16 cellular contexts compared by ENCODE assay signal in the genomic region with DNA sequence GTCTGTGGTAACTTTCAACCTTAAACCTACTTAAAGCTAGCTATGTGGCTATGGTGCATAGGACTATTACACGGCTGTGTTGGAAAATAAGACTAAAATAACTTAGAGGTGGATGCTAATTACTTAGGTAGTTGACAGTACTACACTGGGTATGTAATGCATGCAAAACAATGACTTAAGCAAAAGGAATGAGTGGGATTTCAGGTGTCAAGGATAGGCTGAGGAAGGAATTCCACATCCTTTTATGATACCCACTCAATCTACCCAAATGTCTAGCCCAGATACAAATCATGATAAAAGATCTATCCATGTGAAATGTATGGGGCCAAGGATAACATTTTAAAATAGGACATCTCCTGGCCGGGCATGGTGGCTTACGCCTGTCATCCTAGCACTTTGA. TPM values are rescaled to one million over a fixed set of nuclear protein-coding genes. Genes with fewer than 3 reads are reported as not detected.
DNase-seq lines count a peak whose midpoint lies in the region; ATAC-seq and TF ChIP-seq lines count a peak whose summit lies in the region.
"Had no signal": no experiment of that assay in that cellular context is flagged by ENCODE, and none has a peak within 500 bp of the region (broad histone marks: within the 10 kb centered on the region; RNA-seq: fewer than 3 reads in every experiment).

No MANE protein-coding gene starts in this region.

- peak; percentile 14 for DNase-seq in NCI-H226
- DNase-seq in mesendoderm: peak; percentile 65
- no peak for DNase-seq in upper lobe of right lung
- DNase-seq in stimulated activated CD8-positive, alpha-beta memory T cell treated with anti-CD3 and anti-CD28 coated beads, Interleukin-4, amount 100 ng/mL, for 48 hours: no peak
- DNase-seq in NCI-H187 (lab: John Stamatoyannopoulos, UW): no peak
- no peak for DNase-seq in hepatic stellate cell (ENCODE audit: low spot score)
- DNase-seq: Caco-2; CD4-positive, CD25-positive, alpha-beta regulatory T cell; CD8-positive, alpha-beta T cell; DMS153; DND-41; GOT3; HFFc6 had no signal

- ATAC-seq in upper lobe of right lung: peak; percentile 23
- ATAC-seq: CD8-positive, alpha-beta T cell had no signal

- intact Hi-C loops in upper lobe of right lung (cut with DNase I): loop anchor here (10.0 kb wide), 1 partner anchor 319 kb away; no protein-coding TSS in a partner anchor

- H3K9ac ChIP-seq in mesendoderm (ENCODE audit: low read length): no peak overlapping the region
- H3K9ac ChIP-seq: BLaER1 had no signal

- H3K79me1 ChIP-seq in mesendoderm (ENCODE audit: low read length): no peaks in the 10 kb centered on the region

- H3K4me3 ChIP-seq in mesendoderm (ENCODE audit: low read length): no peak overlapping the region
- H3K4me3 ChIP-seq in upper lobe of right lung: no peak overlapping the region
- H3K4me3 ChIP-seq: BLaER1, HAP-1 had no signal

- H3K18ac ChIP-seq in mesendoderm (ENCODE audit: low read length): no peak overlapping the region

- H2AK5ac ChIP-seq in mesendoderm (ENCODE audit: low read length): no peak overlapping the region

- no peak overlapping the region for H4K8ac ChIP-seq in mesendoderm (ENCODE audit: low read depth, low read length)

- H3K9me3 ChIP-seq in upper lobe of right lung: no peaks in the 10 kb centered on the region
- H3K9me3 ChIP-seq: BLaER1, Caco-2, HAP-1 had no signal

- H3K27me3 ChIP-seq in mesendoderm (ENCODE audit: insufficient read depth, low read length, poor library complexity) (no peaks in the 10 kb centered on the region), upper lobe of right lung (no peaks in the 10 kb centered on the region)
- H3K27me3 ChIP-seq: BLaER1 had no signal

- no peak overlapping the region for H3K23ac ChIP-seq in mesendoderm (ENCODE audit: low read length)

- H3K4me1 ChIP-seq in mesendoderm (ENCODE audit: control insufficient read depth, low read depth, low read length) (no peaks in the 10 kb centered on the region), upper lobe of right lung (no peaks in the 10 kb centered on the region)
- H3K4me1 ChIP-seq: HAP-1 had no signal

- H3K4ac ChIP-seq in mesendoderm (ENCODE audit: low read depth, low read length): no peak overlapping the region

- no peak overlapping the region for H3K4me2 ChIP-seq in mesendoderm (ENCODE audit: low read length)
- H3K4me2 ChIP-seq: BLaER1 had no signal

- no peak overlapping the region for H3K27ac ChIP-seq in mesendoderm (ENCODE audit: low read depth, low read length)
- no peak overlapping the region for H3K27ac ChIP-seq in upper lobe of right lung
- H3K27ac ChIP-seq: BLaER1, C4-2B had no signal

- H4K5ac ChIP-seq in mesendoderm (ENCODE audit: low read length): no peak overlapping the region

- H3K56ac ChIP-seq in mesendoderm (ENCODE audit: low read length): no peak overlapping the region

- H3K79me2 ChIP-seq in mesendoderm (ENCODE audit: control insufficient read depth, insufficient read depth, low read length): no peaks in the 10 kb centered on the region

- H2BK15ac ChIP-seq in mesendoderm (replicated peaks; ENCODE audit: low read depth): no peak overlapping the region

- WGBS in mesendoderm (ENCODE audit: extremely low coverage, insufficient coverage, low lambda C conversion rate): no CpG with 5 or more reads among the region's 3 CpGs

- no peak overlapping the region for H2BK120ac ChIP-seq in mesendoderm (ENCODE audit: low read depth, low read length)

- TF ChIP-seq CTCF in upper lobe of right lung (IDR thresholded peaks at IDR 0.05): no peak

- H3K36me3 ChIP-seq in mesendoderm (ENCODE audit: control insufficient read depth, insufficient read depth, low read length) (no peaks in the 10 kb centered on the region), upper lobe of right lung (no peaks in the 10 kb centered on the region)
- H3K36me3 ChIP-seq: BLaER1, HAP-1 had no signal

- no peak overlapping the region for H2BK5ac ChIP-seq in mesendoderm (ENCODE audit: low read length)

RNA-seq across cellular contexts. Expression of gene CDNF, which starts 13.9 kb away (rescaled TPM):
- polyA plus RNA-seq in mesendoderm (2013, experiment 1 of 2): 1.00 TPM
- polyA plus RNA-seq in mesendoderm (2013, experiment 2 of 2): 1.0 TPM
- total RNA-seq in upper lobe of right lung: 0.61 TPM

RNA-seq across cellular contexts. Expression of gene HSPA14, which starts 14.1 kb away (rescaled TPM):
- 29.7 TPM for polyA plus RNA-seq in mesendoderm (2013, experiment 1 of 2)
- 31.1 TPM for polyA plus RNA-seq in mesendoderm (2013, experiment 2 of 2)
- 10.0 TPM for total RNA-seq in upper lobe of right lung

RNA-seq across cellular contexts. Expression of gene MSANTD7, which starts 14.1 kb away (rescaled TPM):
- polyA plus RNA-seq in mesendoderm (2013, experiment 1 of 2): 15.8 TPM
- 15.5 TPM for polyA plus RNA-seq in mesendoderm (2013, experiment 2 of 2)
- total RNA-seq in upper lobe of right lung: 6.7 TPM

RNA-seq across cellular contexts. Expression of gene FAM107B, which starts 49.3 kb away (rescaled TPM):
- polyA plus RNA-seq in mesendoderm (2013, experiment 1 of 2): 38.5 TPM
- polyA plus RNA-seq in mesendoderm (2013, experiment 2 of 2): 36.3 TPM
- total RNA-seq in upper lobe of right lung: 86.2 TPM

RNA-seq across cellular contexts. Expression of gene SUV39H2, which starts 54.7 kb away (rescaled TPM):
- polyA plus RNA-seq in mesendoderm (2013, experiment 1 of 2): 70.7 TPM
- polyA plus RNA-seq in mesendoderm (2013, experiment 2 of 2): 74.8 TPM
- 4.5 TPM for total RNA-seq in upper lobe of right lung

Comparison
In these comparisons a context has a peak if more than half of its experiments do, and no peak if none do; other contexts are left out.
1. DNase-seq: peak in NCI-H226 (single experiment) and mesendoderm (single experiment); none in upper lobe of right lung (single experiment), stimulated activated CD8-positive, alpha-beta memory T cell treated with anti-CD3 and anti-CD28 coated beads, Interleukin-4, amount 100 ng/mL, for 48 hours (single experiment), NCI-H187 (0 of 2) and hepatic stellate cell (single experiment).